ENCODE assay signal across 9 cellular contexts in genomic region chr9:131635285-131635684, GRCh38.
A peak's percentile ranks its signal among the peaks of the same experiment; 100 is the strongest.
DNase-seq lines count a peak whose midpoint lies in the region; ATAC-seq, FAIRE-seq and TF ChIP-seq lines count a peak whose summit lies in the region.
"Had no signal": no experiment of that assay in that cellular context is flagged by ENCODE, and none has a peak within 500 bp of the region (broad histone marks: within the 10 kb centered on the region; RNA-seq: fewer than 3 reads in every experiment).

No MANE protein-coding gene starts in this region.

- no peaks in the 10 kb centered on the region for H4K20me1 ChIP-seq in K562 (replicated peaks; ENCODE audit: control insufficient read depth, insufficient read depth, low read length)

- H3K79me2 ChIP-seq in K562 (ENCODE audit: control insufficient read depth, insufficient read depth, low read length): no peaks in the 10 kb centered on the region

- H3K4me1 ChIP-seq in K562 (replicated peaks in 1 of 2; ENCODE audit: control insufficient read depth in 2 of 2, insufficient read depth in 2 of 2, low read length in 2 of 2): peaks cover 24 to 27% of the 10 kb centered on the region in 2 experiments

- no TSS peak for BruUV-seq in K562 (replicated peaks; lab: Mats Ljungman, UMichigan)

- WGBS in K562 (ENCODE audit: insufficient coverage, low coverage, missing lambda C conversion rate): 4% methylated on average over 6 of the region's 6 CpGs

- peak; percentile 79 for TF ChIP-seq EP300 in K562 (IDR thresholded peaks at IDR 0.05; ENCODE audit: low read length)

- H3K27ac ChIP-seq in K562 (ENCODE audit: extremely low read depth, low read depth, low read length): peak overlapping the region; percentile 84

- intact Hi-C loops in K562 (cut with micrococcal nuclease): no loop called here

- H3K27me3 ChIP-seq in K562 (ENCODE audit: control insufficient read depth in 2 of 2, insufficient read depth in 2 of 2, low read length in 2 of 2): no peaks in the 10 kb centered on the region

- in situ Hi-C loops in K562 (cut with MboI): no loop called here

- H3K9me3 ChIP-seq in K562 (replicated peaks; ENCODE audit: control insufficient read depth, insufficient read depth, low read depth, low read length): no peaks in the 10 kb centered on the region

- DNase-seq in AML-193 (lab: John Stamatoyannopoulos, UW) (peak; percentile 94 to 95), HuH-7.5 (ENCODE audit: low spot score) (peak; percentile 66), T-helper 9 cell (peak; percentile 63), K562 (ENCODE audit: extremely low read depth in 1 of 4, low spot score in 3 of 4) (peak; percentile 85 to 93 (median 88)), iris pigment epithelial cell (ENCODE audit: low read depth) (peak; percentile 98)
- DNase-seq in stimulated activated CD4-positive, alpha-beta T cell treated with anti-CD3 and anti-CD28 coated beads, Interleukin-15, amount 100 ng/mL, for 48 hours (ENCODE audit: low read depth in 2 of 2): peak; percentile 44 to 63

- H3K9me1 ChIP-seq in K562 (ENCODE audit: control insufficient read depth, insufficient read depth, low read length): no peaks in the 10 kb centered on the region

- ATAC-seq in K562 (peak; percentile 99), HG03095 (IDR thresholded peaks at IDR 0.05; ENCODE audit: unreplicated experiment) (no peak), HG03457 (IDR thresholded peaks at IDR 0.05; ENCODE audit: unreplicated experiment) (no peak)

- POLR2A ChIA-PET in K562 (lab: Yijun Ruan, JAX): interaction anchor here (0.7 to 1.1 kb wide), 4 partner anchors 12 to 112 kb away, joined by 3 to 7 read pairs (median 3); no protein-coding TSS in a partner anchor

- peak in 2 of 3 experiments; percentile 35 to 42; a peak in 4 of 6 replicates for TF ChIP-seq CTCF in K562 (IDR thresholded peaks at IDR 0.05 in 2 of 3, conservative IDR thresholded peaks at IDR 0.05 in 1 of 3; ENCODE audit: insufficient read depth in 2 of 3, low read depth in 1 of 3, low read length in 3 of 3)

- CTCF ChIA-PET in K562 (lab: Yijun Ruan, JAX; ENCODE audit: low intra/inter-chr PET ratio): interaction anchor here (0.6 to 2.7 kb wide), 2 partner anchors 32 to 105 kb away, joined by 3 to 11 read pairs; partner anchors contain the start of gene RAPGEF1

- peak overlapping the region; percentile 46 to 49; a peak in 3 of 4 replicates for H3K9ac ChIP-seq in K562 (ENCODE audit: insufficient read depth in 1 of 2, low read depth in 2 of 2, low read length in 2 of 2)

- peak; percentile 98 for FAIRE-seq in K562 (lab: Jason Lieb, UNC)
- FAIRE-seq: GM18507 had no signal

- H3K36me3 ChIP-seq in K562 (ENCODE audit: control insufficient read depth, insufficient read depth, low read length): peaks cover 26% of the 10 kb centered on the region; the same call in 2 of the 3 replicates

- TF ChIP-seq POLR2A in K562 (conservative IDR thresholded peaks at IDR 0.05): no peak

- peak in 1 of 2 experiments; percentile 39; a peak in 1 of 4 replicates for TF ChIP-seq RAD21 in K562 (CRISPR knock-in tag; conservative IDR thresholded peaks at IDR 0.05 in 1 of 2, IDR thresholded peaks at IDR 0.05 in 1 of 2)

- H2AFZ ChIP-seq in K562 (ENCODE audit: low read depth, low read length): peak overlapping the region; percentile 28; the same call in 1 of the 2 replicates

- H3K4me2 ChIP-seq in K562 (ENCODE audit: insufficient read depth, low read length): peak overlapping the region; percentile 59

- no peak overlapping the region for H3K4me3 ChIP-seq in K562

TF ChIP-seq in K562, 482 proteins besides CTCF, POLR2A, EP300 and RAD21 (continues in another document):
- TF ChIP-seq HES1 (IDR thresholded peaks at IDR 0.05; ENCODE audit: low read depth) (no peak), HSF4 (CRISPR knock-in tag; IDR thresholded peaks at IDR 0.05; ENCODE audit: borderline replicate concordance) (no peak), RBFOX2 (IDR thresholded peaks at IDR 0.05; ENCODE audit: low read depth, low read length) (0 out of 2 replicates have a peak, but pooled peaks have one; percentile 26), POLR2AphosphoS5 (IDR thresholded peaks at IDR 0.05; ENCODE audit: control insufficient read depth, insufficient read depth, low read depth, low read length) (no peak), MITF (IDR thresholded peaks at IDR 0.05) (no peak), TARDBP (IDR thresholded peaks at IDR 0.05) (no peak), ZC3H11A (IDR thresholded peaks at IDR 0.05; ENCODE audit: low read depth, low read length) (no peak), NFIC (IDR thresholded peaks at IDR 0.05) (no peak), DPF2 (IDR thresholded peaks at IDR 0.05) (peak; percentile 85), CUX1 (CRISPR knock-in tag; IDR thresholded peaks at IDR 0.05) (no peak), POLR2AphosphoS2 (IDR thresholded peaks at IDR 0.05; ENCODE audit: low read length) (no peak), PRMT5 (CRISPR knock-in tag; IDR thresholded peaks at IDR 0.05) (no peak), ZNF347 (CRISPR knock-in tag; IDR thresholded peaks at IDR 0.05; ENCODE audit: low read depth) (no peak), LEF1 (IDR thresholded peaks at IDR 0.05) (peak; percentile 43; the same call in 1 of the 2 replicates), ZNF212 (CRISPR knock-in tag; IDR thresholded peaks at IDR 0.05) (no peak), STAT5B (CRISPR knock-in tag; IDR thresholded peaks at IDR 0.05) (no peak)
